23 cellular contexts compared by ENCODE assay signal in genomic region chr1:212500351-212500750, GRCh38.
DNase-seq lines count a peak whose midpoint lies in the region; ATAC-seq and TF ChIP-seq lines count a peak whose summit lies in the region.
"Had no signal": no experiment of that assay in that cellular context is flagged by ENCODE, and none has a peak within 500 bp of the region (broad histone marks: within the 10 kb centered on the region; RNA-seq: fewer than 3 reads in every experiment).

No MANE protein-coding gene starts in this region.

- no peak overlapping the region for H2BK5ac ChIP-seq in mesendoderm (ENCODE audit: low read length)

- H2AFZ ChIP-seq in GM23338 (no peak overlapping the region), OCI-LY3 (ENCODE audit: low read depth, low read length) (0 out of 2 replicates have a peak overlapping the region, but pooled peaks have one; percentile 4), neural progenitor cell (replicated peaks) (no peak overlapping the region)

- 0 out of 3 replicates have a peak, but pooled peaks have one; percentile 23 for ATAC-seq in GM23338
- ATAC-seq: CD8-positive, alpha-beta T cell; GM12878 had no signal

- H3K27me3 Mint-ChIP-seq in GM23338 (ENCODE audit: insufficient read depth, low read depth, poor library complexity) (peaks cover 6% of the 10 kb centered on the region), neural progenitor cell (ENCODE audit: insufficient read depth, low read depth) (peaks cover 7% of the 10 kb centered on the region)

- no peak overlapping the region for H3K27ac Mint-ChIP-seq in GM23338
- peak overlapping the region; percentile 80 for H3K27ac Mint-ChIP-seq in neural progenitor cell
- H3K27ac Mint-ChIP-seq: B cell; CD4-positive, alpha-beta T cell; CD8-positive, alpha-beta T cell had no signal

- H3K4ac ChIP-seq in mesendoderm (ENCODE audit: low read depth, low read length), result no peak overlapping the region

- H3K79me2 ChIP-seq in GM23338 (replicated peaks; ENCODE audit: insufficient read depth) (no peaks in the 10 kb centered on the region), OCI-LY3 (ENCODE audit: low read length) (no peaks in the 10 kb centered on the region), neural progenitor cell (ENCODE audit: low read depth) (no peaks in the 10 kb centered on the region), mesendoderm (ENCODE audit: control insufficient read depth, insufficient read depth, low read length) (no peaks in the 10 kb centered on the region)

- H3F3A ChIP-seq in GM23338 (replicated peaks; ENCODE audit: low read depth), result no peaks in the 10 kb centered on the region
- peaks cover 7% of the 10 kb centered on the region for H3F3A ChIP-seq in neural progenitor cell (ENCODE audit: low read depth)

- H3K56ac ChIP-seq in mesendoderm (ENCODE audit: low read length), result no peak overlapping the region

- H3K9me3 ChIP-seq in OCI-LY3 (ENCODE audit: insufficient read depth, low read length), result no peaks in the 10 kb centered on the region
- H3K9me3 ChIP-seq in neural progenitor cell (ENCODE audit: low read depth), result no peaks in the 10 kb centered on the region
- H3K9me3 ChIP-seq: A549 had no signal

- H3K36me3 ChIP-seq in GM23338 (ENCODE audit: insufficient read depth), result no peaks in the 10 kb centered on the region
- H3K36me3 ChIP-seq in OCI-LY3 (replicated peaks; ENCODE audit: low read depth, low read length), result no peaks in the 10 kb centered on the region
- H3K36me3 ChIP-seq in neural progenitor cell, result no peaks in the 10 kb centered on the region
- H3K36me3 ChIP-seq in mesendoderm (ENCODE audit: control insufficient read depth, insufficient read depth, low read length), result no peaks in the 10 kb centered on the region
- H3K36me3 ChIP-seq: BLaER1 treated with 17β-estradiol and CSF1 and Interleukin-3, amounts not matched to agents 10 nM and 100 nM had no signal

- no peak overlapping the region for H2BK15ac ChIP-seq in mesendoderm (replicated peaks; ENCODE audit: low read depth)

- H3K36me3 Mint-ChIP-seq in GM23338 (ENCODE audit: low read depth) (no peaks in the 10 kb centered on the region), neural progenitor cell (no peaks in the 10 kb centered on the region)
- H3K36me3 Mint-ChIP-seq: CD8-positive, alpha-beta T cell had no signal

- H2BK120ac ChIP-seq in mesendoderm (ENCODE audit: low read depth, low read length), result no peak overlapping the region

- no CpG with 5 or more reads among the region's 6 CpGs for WGBS in mesendoderm (ENCODE audit: extremely low coverage, insufficient coverage, low lambda C conversion rate)

- no peak for DNase-seq in GM23338 (ENCODE audit: low spot score)
- DNase-seq in neural progenitor cell (ENCODE audit: low spot score), result no peak
- peak; percentile 61 for DNase-seq in posterior vena cava (ENCODE audit: low spot score)
- DNase-seq in stimulated activated CD8-positive, alpha-beta memory T cell treated with anti-CD3 and anti-CD28 coated beads, Interleukin-4, amount 100 ng/mL, for 48 hours, result no peak
- no peak for DNase-seq in COLO829 (ENCODE audit: low spot score)
- DNase-seq in mesendoderm, result no peak
- DNase-seq: AML-193; CD4-positive, alpha-beta T cell; CD8-positive, alpha-beta T cell; COR-L47; DMS 273 treated with DMSO at 0.1 percent for 48 hours; DMS153; DMS79; DND-41; EL; GDM1 had no signal

- no peak overlapping the region for H2AK5ac ChIP-seq in mesendoderm (ENCODE audit: low read length)

- H4K8ac ChIP-seq in mesendoderm (ENCODE audit: low read depth, low read length), result no peak overlapping the region

- H3K79me1 ChIP-seq in mesendoderm (ENCODE audit: low read length), result no peaks in the 10 kb centered on the region

- no peak overlapping the region for H3K4me3 Mint-ChIP-seq in GM23338
- no peak overlapping the region for H3K4me3 Mint-ChIP-seq in neural progenitor cell
- H3K4me3 Mint-ChIP-seq: B cell; CD4-positive, alpha-beta T cell; CD8-positive, alpha-beta T cell had no signal

- H3K4me1 ChIP-seq in GM23338 (ENCODE audit: insufficient read depth) (no peaks in the 10 kb centered on the region), OCI-LY3 (ENCODE audit: low read length) (peaks cover 25% of the 10 kb centered on the region), neural progenitor cell (peaks cover 11% of the 10 kb centered on the region), mesendoderm (ENCODE audit: control insufficient read depth, low read depth, low read length) (no peaks in the 10 kb centered on the region)

- H3K27me3 ChIP-seq in GM23338 (ENCODE audit: insufficient read depth) (no peaks in the 10 kb centered on the region), OCI-LY3 (ENCODE audit: low read depth, low read length) (peaks cover 4% of the 10 kb centered on the region; the same call in 1 of the 2 replicates), neural progenitor cell (peaks cover 11% of the 10 kb centered on the region), mesendoderm (ENCODE audit: insufficient read depth, low read length, poor library complexity) (no peaks in the 10 kb centered on the region)
- H3K27me3 ChIP-seq: BLaER1 treated with 17β-estradiol and CSF1 and Interleukin-3, amounts not matched to agents 10 nM and 100 nM had no signal

- H3K4me3 ChIP-seq in GM23338, result no peak overlapping the region
- no peak overlapping the region for H3K4me3 ChIP-seq in OCI-LY3 (ENCODE audit: low read length)
- no peak overlapping the region for H3K4me3 ChIP-seq in neural progenitor cell
- H3K4me3 ChIP-seq in mesendoderm (ENCODE audit: low read length), result no peak overlapping the region
- H3K4me3 ChIP-seq: A549; BLaER1 treated with 17β-estradiol and CSF1 and Interleukin-3, amounts not matched to agents 10 nM and 100 nM; GM12878 had no signal

- peaks cover 3% of the 10 kb centered on the region; the same call in 1 of the 3 replicates for H3K9me3 Mint-ChIP-seq in GM23338
- H3K9me3 Mint-ChIP-seq in neural progenitor cell, result peaks cover 10% of the 10 kb centered on the region
- H3K9me3 Mint-ChIP-seq: CD4-positive, alpha-beta T cell; CD8-positive, alpha-beta T cell had no signal

- H4K20me1 ChIP-seq in GM23338 (replicated peaks; ENCODE audit: insufficient read depth) (no peaks in the 10 kb centered on the region), OCI-LY3 (ENCODE audit: insufficient read depth, low read length) (no peaks in the 10 kb centered on the region), neural progenitor cell (ENCODE audit: low read depth) (no peaks in the 10 kb centered on the region)
- H4K20me1 ChIP-seq: BLaER1 treated with 17β-estradiol and CSF1 and Interleukin-3, amounts not matched to agents 10 nM and 100 nM had no signal

- no peak overlapping the region for H3K27ac ChIP-seq in GM23338 (ENCODE audit: low read depth)
- no peak overlapping the region for H3K27ac ChIP-seq in OCI-LY3 (ENCODE audit: low read length)
- no peak overlapping the region for H3K27ac ChIP-seq in neural progenitor cell
- no peak overlapping the region for H3K27ac ChIP-seq in mesendoderm (ENCODE audit: low read depth, low read length)
- H3K27ac ChIP-seq: 22Rv1, A549, C4-2B had no signal

- H3K23ac ChIP-seq in mesendoderm (ENCODE audit: low read length), result no peak overlapping the region

- TF ChIP-seq CTCF in GM23338 (conservative IDR thresholded peaks at IDR 0.05; ENCODE audit: low read depth in 2 of 2) (no peak), OCI-LY3 (IDR thresholded peaks at IDR 0.05; ENCODE audit: low read depth, low read length) (no peak), neural progenitor cell (IDR thresholded peaks at IDR 0.05) (no peak)

- H3K9ac ChIP-seq in OCI-LY3 (ENCODE audit: low read length), result no peak overlapping the region
- H3K9ac ChIP-seq in neural progenitor cell, result no peak overlapping the region
- H3K9ac ChIP-seq in mesendoderm (ENCODE audit: low read length), result no peak overlapping the region
- H3K9ac ChIP-seq: BLaER1 treated with 17β-estradiol and CSF1 and Interleukin-3, amounts not matched to agents 10 nM and 100 nM had no signal

- H3K4me2 ChIP-seq in GM23338, result no peak overlapping the region
- no peak overlapping the region for H3K4me2 ChIP-seq in OCI-LY3 (ENCODE audit: low read length)
- no peak overlapping the region for H3K4me2 ChIP-seq in neural progenitor cell
- no peak overlapping the region for H3K4me2 ChIP-seq in mesendoderm (ENCODE audit: low read length)
- H3K4me2 ChIP-seq: A549 had no signal

- H3K4me1 Mint-ChIP-seq in GM23338 (peaks cover 5% of the 10 kb centered on the region; the same call in 1 of the 3 replicates), neural progenitor cell (peaks cover 19% of the 10 kb centered on the region)

- H4K5ac ChIP-seq in mesendoderm (ENCODE audit: low read length), result no peak overlapping the region

- intact Hi-C loops in posterior vena cava (cut with DNase I), result no loop called here

- no peak overlapping the region for H3K18ac ChIP-seq in mesendoderm (ENCODE audit: low read length)

- no peaks in the 10 kb centered on the region; the same call in 1 of the 2 replicates for H3K9me2 ChIP-seq in GM23338 (ENCODE audit: insufficient read depth)

TF ChIP-seq in GM23338, 12 proteins besides CTCF, POLR2A, EP300 and RAD21:
- TF ChIP-seq ZNF331 (CRISPR knock-in tag; IDR thresholded peaks at IDR 0.05; ENCODE audit: low read depth), result no peak
- no peak for TF ChIP-seq JUNB (IDR thresholded peaks at IDR 0.05; ENCODE audit: unreplicated experiment)
- no peak for TF ChIP-seq ZNF114 (CRISPR knock-in tag; IDR thresholded peaks at IDR 0.05)
- TF ChIP-seq POLR2AphosphoS5 (IDR thresholded peaks at IDR 0.05; ENCODE audit: low read depth), result no peak
TF ChIP-seq in GM23338: peak in this region for 0.
